Comparison of ENCODE assay signal across 32 cellular contexts in the genomic region with DNA sequence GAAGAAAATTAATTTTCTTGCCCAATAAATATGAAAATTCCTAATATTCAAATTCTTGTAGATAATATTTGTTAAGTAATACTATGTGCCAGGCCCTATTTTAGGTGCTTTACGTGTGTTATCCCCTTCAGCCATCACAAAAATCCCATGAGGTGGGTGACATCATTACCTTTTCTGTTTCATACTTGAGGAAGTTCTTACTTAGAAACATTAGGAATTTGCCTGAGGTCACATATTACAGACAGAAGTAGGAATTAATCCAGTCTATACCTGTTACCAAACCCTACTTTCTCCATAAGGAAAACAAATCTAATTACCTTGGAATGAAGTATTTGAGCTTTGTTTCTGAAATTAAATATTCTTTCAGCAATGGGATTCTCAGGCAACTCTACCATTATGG.
"Had no signal": no experiment of that assay in that cellular context is flagged by ENCODE, and none has a peak within 500 bp of the region (broad histone marks: within the 10 kb centered on the region; RNA-seq: fewer than 3 reads in every experiment).

No MANE protein-coding gene starts in this region.

- H3K27ac Mint-ChIP-seq: activated naive CD4-positive, alpha-beta T cell treated with anti-CD3 and anti-CD28 coated beads for 36 hours; activated naive CD8-positive, alpha-beta T cell treated with anti-CD3 and anti-CD28 coated beads for 36 hours; activated T-helper 1 cell treated with anti-CD3 and anti-CD28 coated beads, Interleukin-12 subunit alpha, Interleukin-12 subunit beta, Interleukin-2, Interleukin-4 antibody, amounts not matched to agents 30 ng/mL and 10 ng/mL and 1 ng/mL, durations not matched to agents 14 hours and 24 hours and 36 hours; brain; naive B cell; T-helper 1 cell treated with Interleukin-12 subunit alpha and Interleukin-12 subunit beta and Interleukin-4 antibody, amounts not matched to agents 30 μg/mL and 1 μg/mL, for 36 hours had no signal

- H3K27me3 Mint-ChIP-seq: brain, naive B cell had no signal

- H3K4me1 ChIP-seq: adrenal gland, ascending aorta, prostate gland, right atrium auricular region, suprapubic skin, tibial artery, upper lobe of right lung had no signal

- H3K4me1 Mint-ChIP-seq: activated naive CD8-positive, alpha-beta T cell treated with anti-CD3 and anti-CD28 coated beads for 36 hours; naive B cell had no signal

- H3K36me3 ChIP-seq: adrenal gland, ascending aorta, ovary, prostate gland, right atrium auricular region, suprapubic skin, tibial artery, upper lobe of right lung had no signal

- ATAC-seq: activated CD4-positive, CD25-positive, alpha-beta regulatory T cell treated with anti-CD3 and anti-CD28 coated beads, Interleukin-2, amount 50 U/mL, for 24 hours; esophagus mucosa; left cardiac atrium; left ventricle myocardium superior; upper lobe of right lung had no signal

- H3K27ac ChIP-seq: adrenal gland, ascending aorta, coronary artery, dorsolateral prefrontal cortex, ovary, prostate gland, right atrium auricular region, suprapubic skin, tibial artery, upper lobe of right lung, WERI-Rb-1 had no signal

- H3K9me3 ChIP-seq: adrenal gland, ascending aorta, ovary, prostate gland, right atrium auricular region, suprapubic skin, tibial artery, upper lobe of right lung had no signal

- H3K4me3 ChIP-seq: adrenal gland, ascending aorta, coronary artery, dorsolateral prefrontal cortex, ovary, prostate gland, right atrium auricular region, suprapubic skin, tibial artery, upper lobe of right lung had no signal

- H3K27me3 ChIP-seq: adrenal gland, ascending aorta, ovary, right atrium auricular region, suprapubic skin, tibial artery, upper lobe of right lung had no signal

- DNase-seq: activated CD4-positive, alpha-beta T cell treated with anti-CD3 and anti-CD28 coated beads for 48 hours; activated CD4-positive, alpha-beta T cell treated with anti-CD3 and anti-CD28 coated beads, Interleukin-2, amount 50 U/mL, for 48 hours; activated CD8-positive, alpha-beta memory T cell treated with anti-CD3 and anti-CD28 coated beads for 24 hours; activated effector memory CD4-positive, alpha-beta T cell treated with anti-CD3 and anti-CD28 coated beads, Interleukin-2, amount 50 U/mL, for 16 hours; activated naive CD4-positive, alpha-beta T cell treated with anti-CD3 and anti-CD28 coated beads for 36 hours; activated naive CD8-positive, alpha-beta T cell treated with anti-CD3 and anti-CD28 coated beads for 36 hours; adrenal gland; dorsolateral prefrontal cortex; effector memory CD4-positive, alpha-beta T cell; foreskin fibroblast; left cardiac atrium; left ventricle myocardium superior; naive B cell; ovary; stimulated activated CD4-positive, alpha-beta T cell treated with anti-CD3 and anti-CD28 coated beads, Interleukin-15, amount 100 ng/mL, for 24 hours; stimulated activated CD4-positive, alpha-beta T cell treated with anti-CD3 and anti-CD28 coated beads, Interleukin-2, amount 100 ng/mL, for 24 hours; stimulated activated naive CD4-positive, alpha-beta T cell; T-helper 9 cell; tibial artery; upper lobe of right lung; WERI-Rb-1 had no signal

- H3K36me3 Mint-ChIP-seq: activated naive CD8-positive, alpha-beta T cell treated with anti-CD3 and anti-CD28 coated beads for 36 hours; brain; mesothelial cell of epicardium; naive B cell had no signal

- H3K9me3 Mint-ChIP-seq: activated naive CD8-positive, alpha-beta T cell treated with anti-CD3 and anti-CD28 coated beads for 36 hours; activated T-helper 1 cell treated with anti-CD3 and anti-CD28 coated beads, Interleukin-12 subunit alpha, Interleukin-12 subunit beta, Interleukin-2, Interleukin-4 antibody, amounts not matched to agents 30 ng/mL and 10 ng/mL and 1 ng/mL, durations not matched to agents 14 hours and 24 hours and 36 hours; brain; mesothelial cell of epicardium; T-helper 1 cell treated with Interleukin-12 subunit alpha and Interleukin-12 subunit beta and Interleukin-4 antibody, amounts not matched to agents 30 μg/mL and 1 μg/mL, for 36 hours had no signal

- H3K4me3 Mint-ChIP-seq: activated naive CD4-positive, alpha-beta T cell treated with anti-CD3 and anti-CD28 coated beads for 36 hours; activated naive CD8-positive, alpha-beta T cell treated with anti-CD3 and anti-CD28 coated beads for 36 hours; activated T-helper 1 cell treated with anti-CD3 and anti-CD28 coated beads, Interleukin-12 subunit alpha, Interleukin-12 subunit beta, Interleukin-2, Interleukin-4 antibody, amounts not matched to agents 30 ng/mL and 10 ng/mL and 1 ng/mL, durations not matched to agents 14 hours and 24 hours and 36 hours; brain; mesothelial cell of epicardium; naive B cell; T-helper 1 cell treated with Interleukin-12 subunit alpha and Interleukin-12 subunit beta and Interleukin-4 antibody, amounts not matched to agents 30 μg/mL and 1 μg/mL, for 36 hours had no signal
